Comparison of ENCODE assay signal across 2 cellular contexts in genomic region chr16:89123831-89124100, GRCh38.
TF ChIP-seq lines count a peak whose summit lies in the region.

No MANE protein-coding gene starts in this region.

TF ChIP-seq in IMR-90, 13 proteins besides CTCF, POLR2A, EP300 and RAD21:
- TF ChIP-seq MAFK (IDR thresholded peaks at IDR 0.05; ENCODE audit: low read depth, low read length) (no peak), CEBPB (IDR thresholded peaks at IDR 0.05; ENCODE audit: low read depth, low read length) (no peak), MAZ (IDR thresholded peaks at IDR 0.05; ENCODE audit: borderline replicate concordance, low read depth, low read length) (no peak), CHD1 (IDR thresholded peaks at IDR 0.05; ENCODE audit: low read depth, low read length) (no peak), BHLHE40 (IDR thresholded peaks at IDR 0.05; ENCODE audit: low read depth, low read length) (no peak)

TF ChIP-seq in GM12878, 131 proteins besides CTCF, POLR2A, EP300 and RAD21:
- no peak for TF ChIP-seq NFIC (IDR thresholded peaks at IDR 0.05; ENCODE audit: low read depth, low read length)
- no peak for TF ChIP-seq HDAC2 (IDR thresholded peaks at IDR 0.05)
- TF ChIP-seq PAX8 (IDR thresholded peaks at IDR 0.05): no peak
- TF ChIP-seq EZH2 (IDR thresholded peaks at IDR 0.05; ENCODE audit: borderline replicate concordance, control insufficient read depth, low read depth, low read length): no peak
- no peak for TF ChIP-seq SUZ12 (IDR thresholded peaks at IDR 0.05; ENCODE audit: unreplicated experiment)
- TF ChIP-seq NKRF (conservative IDR thresholded peaks at IDR 0.05): no peak
- TF ChIP-seq ZNF274 (IDR thresholded peaks at IDR 0.05; ENCODE audit: insufficient read depth, insufficient read length): no peak
- no peak for TF ChIP-seq EGR1 (IDR thresholded peaks at IDR 0.05; ENCODE audit: borderline replicate concordance in 1 of 2, low read depth in 2 of 2, low read length in 2 of 2)
- TF ChIP-seq SUPT20H (IDR thresholded peaks at IDR 0.05; ENCODE audit: borderline replicate concordance, control insufficient read depth, low read depth, low read length): no peak
- TF ChIP-seq NBN (IDR thresholded peaks at IDR 0.05): no peak
- TF ChIP-seq TCF3 (IDR thresholded peaks at IDR 0.05; ENCODE audit: borderline replicate concordance, insufficient read depth, low read depth, low read length): no peak
- TF ChIP-seq GATAD2B (conservative IDR thresholded peaks at IDR 0.05; ENCODE audit: low read depth): no peak
- no peak for TF ChIP-seq SMARCA5 (IDR thresholded peaks at IDR 0.05)
